ENCODE assay signal across 7 cellular contexts in the genomic region with DNA sequence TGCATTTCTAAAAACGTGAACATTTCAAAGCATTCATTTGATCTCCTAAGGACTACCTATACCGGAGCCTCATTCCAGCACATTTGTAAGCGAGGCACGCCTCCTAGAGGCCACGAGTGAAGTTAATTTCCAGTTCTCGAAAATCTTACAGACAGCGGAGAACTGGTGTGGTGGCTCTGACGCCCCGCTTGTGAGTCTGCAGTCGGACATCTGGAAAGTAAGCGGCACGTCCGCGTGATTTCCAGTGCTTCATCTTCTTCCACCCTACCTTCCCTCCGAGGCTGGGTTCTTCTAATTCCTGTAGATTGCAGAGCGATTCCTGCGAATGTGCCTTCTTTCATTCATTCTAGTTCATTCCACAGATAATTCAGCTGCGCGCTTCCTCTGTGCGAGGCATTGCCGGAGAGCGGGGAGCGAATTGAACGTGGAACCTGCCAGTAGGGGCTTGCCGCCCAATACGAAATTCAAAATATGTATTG. TPM values are rescaled to one million over a fixed set of nuclear protein-coding genes. Genes with fewer than 3 reads are reported as not detected.
DNase-seq lines count a peak whose midpoint lies in the region; ATAC-seq and TF ChIP-seq lines count a peak whose summit lies in the region.

No MANE protein-coding gene starts in this region.

- ATAC-seq in GM18505 (IDR thresholded peaks at IDR 0.05; ENCODE audit: unreplicated experiment) (peak; percentile 87), HG02938 (IDR thresholded peaks at IDR 0.05; ENCODE audit: unreplicated experiment) (peak; percentile 95), body of pancreas (peak; percentile 91)

- H3K4me3 ChIP-seq in body of pancreas = peak overlapping the region; percentile 27 to 60
- peak overlapping the region; percentile 69; the same call in 1 of the 2 replicates for H3K4me3 ChIP-seq in iPS DF 6.9 (ENCODE audit: low read length)
- H3K4me3 ChIP-seq in skeletal muscle cell (ENCODE audit: low read depth, low read length) = peak overlapping the region; percentile 70

- H3K36me3 ChIP-seq in body of pancreas (replicated peaks in 1 of 2; ENCODE audit: insufficient read depth in 1 of 2, low read depth in 2 of 2) = no peaks in the 10 kb centered on the region
- H3K36me3 ChIP-seq in iPS DF 6.9 (ENCODE audit: control insufficient read depth, insufficient read depth, low read length) = no peaks in the 10 kb centered on the region; the same call in 1 of the 2 replicates

- 0% methylated on average over 26 of the region's 26 CpGs for WGBS in body of pancreas, 2 donors
- WGBS in iPS DF 6.9 (ENCODE audit: insufficient coverage, insufficient read length) = no CpG with 5 or more reads among the region's 26 CpGs

- H3K9me3 ChIP-seq in body of pancreas (no peaks in the 10 kb centered on the region), iPS DF 6.9 (ENCODE audit: control insufficient read depth, insufficient read depth, low read length) (no peaks in the 10 kb centered on the region)

- peak; percentile 53 to 93 (median 87) for TF ChIP-seq CTCF in body of pancreas (IDR thresholded peaks at IDR 0.05)

- no peaks in the 10 kb centered on the region for H3K27me3 ChIP-seq in body of pancreas
- no peaks in the 10 kb centered on the region for H3K27me3 ChIP-seq in iPS DF 6.9 (ENCODE audit: control insufficient read depth, insufficient read depth, low read length)

- H3K27ac ChIP-seq in body of pancreas = peak overlapping the region; percentile 7 to 65 (median 40)
- H3K27ac ChIP-seq in iPS DF 6.9 (ENCODE audit: low read length) = no peak overlapping the region

- DNase-seq in NCI-H1694 treated with DMSO at 0.1 percent for 48 hours (lab: John Stamatoyannopoulos, UW) (peak; percentile 89), T1000 (lab: John Stamatoyannopoulos, UW) (peak; percentile 74), body of pancreas (peak; percentile 80 to 88 (median 85)), iPS DF 6.9 (ENCODE audit: low read depth, low spot score) (peak; percentile 75), skeletal muscle cell (ENCODE audit: low read depth) (peak; percentile 68)

- H3K4me1 ChIP-seq in body of pancreas (peaks cover 5% of the 10 kb centered on the region), iPS DF 6.9 (ENCODE audit: control insufficient read depth, insufficient read depth, low read length) (no peaks in the 10 kb centered on the region)

- intact Hi-C loops in body of pancreas (cut with DNase I) = no loop called here

- TF ChIP-seq POLR2A in GM18505 (IDR thresholded peaks at IDR 0.05; ENCODE audit: borderline replicate concordance, extremely low read depth, insufficient read depth, insufficient read length) (peak; percentile 43), body of pancreas (IDR thresholded peaks at IDR 0.05) (no peak)

RNA-seq across cellular contexts. Expression of gene PRIM2, which starts 0.8 kb away (rescaled TPM):
- 1 to 10 TPM; 5.3 to 5.4 TPM for total RNA-seq in body of pancreas
